In genomic region chr10:127243490-127244272, GRCh38 we compare ENCODE assay signal across 8 cellular contexts. TPM values are rescaled to one million over a fixed set of nuclear protein-coding genes. Genes with fewer than 3 reads are reported as not detected.
DNase-seq lines count a peak whose midpoint lies in the region; ATAC-seq and TF ChIP-seq lines count a peak whose summit lies in the region.

No MANE protein-coding gene starts in this region.

- no peaks in the 10 kb centered on the region for H3K27me3 ChIP-seq in WERI-Rb-1 (ENCODE audit: insufficient read depth, low read depth, severe bottlenecking)

- H3K36me3 ChIP-seq in WERI-Rb-1 = no peaks in the 10 kb centered on the region

- TF ChIP-seq CTCF in WERI-Rb-1 (IDR thresholded peaks at IDR 0.05; ENCODE audit: low read depth, low read length) = peak; percentile 79
- TF ChIP-seq CTCF in fibroblast of villous mesenchyme (IDR thresholded peaks at IDR 0.05; ENCODE audit: insufficient read depth, low read depth, low read length) = peak; percentile 76
- peak; percentile 87 for TF ChIP-seq CTCF in retinal pigment epithelial cell (conservative IDR thresholded peaks at IDR 0.05; ENCODE audit: low read depth, low read length)

- H3K9me3 ChIP-seq in WERI-Rb-1 (ENCODE audit: severe bottlenecking) = no peaks in the 10 kb centered on the region

- intact Hi-C loops in sciatic nerve (cut with DNase I) = no loop called here

- H3K27ac ChIP-seq in WERI-Rb-1 = no peak overlapping the region

- ATAC-seq in HG03097 (IDR thresholded peaks at IDR 0.05; ENCODE audit: low FRiP score, unreplicated experiment) (no peak), GM21381 (IDR thresholded peaks at IDR 0.05; ENCODE audit: unreplicated experiment) (no peak), sciatic nerve (no peak)

- H3K4me3 ChIP-seq in WERI-Rb-1 (ENCODE audit: low read depth, low read length) = no peak overlapping the region
- no peak overlapping the region for H3K4me3 ChIP-seq in fibroblast of villous mesenchyme (ENCODE audit: low read depth, low read length)
- H3K4me3 ChIP-seq in retinal pigment epithelial cell (ENCODE audit: low read length) = no peak overlapping the region

- DNase-seq in COLO829 (ENCODE audit: low spot score) = peak; percentile 16
- DNase-seq in HT1080 (ENCODE audit: low read depth) = peak; percentile 42
- peak; percentile 84 for DNase-seq in WERI-Rb-1
- peak; percentile 49 for DNase-seq in fibroblast of villous mesenchyme (ENCODE audit: low read depth)
- peak; percentile 12 for DNase-seq in retinal pigment epithelial cell (ENCODE audit: low read depth)
- DNase-seq in sciatic nerve (ENCODE audit: low spot score) = no peak

RNA-seq across cellular contexts. Expression of gene INSYN2A, which starts 47.3 kb away (rescaled TPM):
- total RNA-seq in HT1080 (2014; rRNA removed; shearing (Covaris generic)) = 0.23 and 0.55 TPM in 2 replicates
- polyA plus RNA-seq in HT1080 (2015; cell fraction: cytosol; rRNA removed) = 0.23 and 0.61 TPM in 2 replicates
- 0.23 and 0.35 TPM in 2 replicates for polyA plus RNA-seq in HT1080 (2015; cell fraction: nucleus; rRNA removed)
- total RNA-seq in fibroblast of villous mesenchyme (under 0.01 TPM in 2 replicates), sciatic nerve (not detected)
